Comparison of ENCODE assay signal across 8 cellular contexts in the genomic region with DNA sequence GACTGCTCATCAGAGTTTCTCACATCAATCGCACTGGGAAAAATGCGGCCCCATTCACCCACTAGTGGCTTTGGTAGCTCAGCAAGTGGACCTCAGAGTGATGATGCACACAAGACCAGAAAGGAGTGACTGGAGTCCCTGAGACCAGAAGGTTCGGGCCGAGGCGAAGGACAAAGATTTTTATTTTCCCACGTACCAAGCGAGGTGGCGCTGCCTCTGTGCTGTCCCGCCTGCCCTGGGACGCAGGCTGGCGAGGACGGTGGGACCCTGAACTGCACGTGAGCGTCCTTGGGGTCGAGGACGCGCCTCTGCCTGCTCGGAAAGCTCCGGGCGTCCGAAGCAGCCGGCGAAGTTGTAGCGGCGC. TPM values are rescaled to one million over a fixed set of nuclear protein-coding genes. Genes with fewer than 3 reads are reported as not detected.
DNase-seq lines count a peak whose midpoint lies in the region; ATAC-seq and TF ChIP-seq lines count a peak whose summit lies in the region.
"Not testable (repeated sequence)": the region's sequence is repeated elsewhere in the genome, so short reads cannot be mapped to it uniquely, and the experiment has no call there.

No MANE protein-coding gene starts in this region.

- not testable (repeated sequence) for H4K8ac ChIP-seq in neuronal stem cell (ENCODE audit: low read depth, low read length)

- peak overlapping the region; percentile 62 to 94 (median 67) for H3K4me3 ChIP-seq in breast epithelium
- H3K4me3 ChIP-seq in iPS DF 6.9 (ENCODE audit: low read length), result peak overlapping the region; percentile 91; the same call in 1 of the 2 replicates
- peak overlapping the region; percentile 72 to 91 for H3K4me3 ChIP-seq in neuronal stem cell (ENCODE audit: low read length in 2 of 2)
- peak overlapping the region; percentile 78 to 86 for H3K4me3 ChIP-seq in vagina

- not testable (repeated sequence) for H3K23ac ChIP-seq in neuronal stem cell (ENCODE audit: low read depth, low read length, poor library complexity)

- peaks cover 14% of the 10 kb centered on the region for H3K36me3 Mint-ChIP-seq in T-helper 1 cell treated with Interleukin-12 subunit alpha and Interleukin-12 subunit beta and Interleukin-4 antibody, amounts not matched to agents 30 μg/mL and 1 μg/mL, for 36 hours (ENCODE audit: low read depth)

- H3K4ac ChIP-seq in neuronal stem cell (ENCODE audit: low read length), result not testable (repeated sequence)

- TF ChIP-seq POLR2A in breast epithelium (IDR thresholded peaks at IDR 0.05); vagina (IDR thresholded peaks at IDR 0.05): not testable (repeated sequence)

- not testable (repeated sequence) for H2AK5ac ChIP-seq in neuronal stem cell (ENCODE audit: low read depth, low read length)

- peak overlapping the region; percentile 45 for H3K4me2 ChIP-seq in neuronal stem cell (ENCODE audit: insufficient read depth, low read length, poor library complexity, severe bottlenecking)

- H3K79me1 ChIP-seq in neuronal stem cell (ENCODE audit: low read depth, low read length), result not testable (repeated sequence)

- not testable (repeated sequence) for H2BK120ac ChIP-seq in neuronal stem cell (ENCODE audit: low read depth, low read length)

- peak overlapping the region; percentile 88 for H3K27ac Mint-ChIP-seq in T-helper 1 cell treated with Interleukin-12 subunit alpha and Interleukin-12 subunit beta and Interleukin-4 antibody, amounts not matched to agents 30 μg/mL and 1 μg/mL, for 36 hours

- in situ Hi-C loops in GM13976 (cut with MboI; ENCODE audit: low sequenced_read_pairs, unreplicated experiment), result not testable (repeated sequence)

- not testable (repeated sequence) for TF ChIP-seq CTCF in GM13976 (IDR thresholded peaks at IDR 0.05; ENCODE audit: borderline replicate concordance, control extremely low read depth, extremely low read depth, insufficient read depth, missing control alignments); breast epithelium (IDR thresholded peaks at IDR 0.05); vagina (IDR thresholded peaks at IDR 0.05)

- not testable (repeated sequence) for H3K27me3 Mint-ChIP-seq in T-helper 1 cell treated with Interleukin-12 subunit alpha and Interleukin-12 subunit beta and Interleukin-4 antibody, amounts not matched to agents 30 μg/mL and 1 μg/mL, for 36 hours (ENCODE audit: low read depth)

- H3K4me1 ChIP-seq in breast epithelium; iPS DF 6.9 (ENCODE audit: control insufficient read depth, insufficient read depth, low read length); neuronal stem cell (ENCODE audit: control insufficient read depth in 2 of 2, insufficient read depth in 1 of 2, low read depth in 1 of 2, low read length in 2 of 2): not testable (repeated sequence)
- peaks cover 22% of the 10 kb centered on the region for H3K4me1 ChIP-seq in vagina

- not testable (repeated sequence) for H3K9me3 ChIP-seq in breast epithelium; iPS DF 6.9 (ENCODE audit: control insufficient read depth, insufficient read depth, low read length); neuronal stem cell (replicated peaks in 1 of 2; ENCODE audit: control insufficient read depth in 2 of 2, insufficient read depth in 1 of 2, low read depth in 1 of 2, low read length in 2 of 2); vagina

- H3K27ac ChIP-seq in breast epithelium (peak overlapping the region; percentile 36 to 68), vagina (peak overlapping the region; percentile 58)
- not testable (repeated sequence) for H3K27ac ChIP-seq in iPS DF 6.9 (ENCODE audit: low read length); neuronal stem cell (replicated peaks; ENCODE audit: low read length)

- not testable (repeated sequence) for H3K9me3 Mint-ChIP-seq in T-helper 1 cell treated with Interleukin-12 subunit alpha and Interleukin-12 subunit beta and Interleukin-4 antibody, amounts not matched to agents 30 μg/mL and 1 μg/mL, for 36 hours

- peak; percentile 34 for ATAC-seq in GM21825 (IDR thresholded peaks at IDR 0.05; ENCODE audit: unreplicated experiment)
- ATAC-seq in HG03457 (IDR thresholded peaks at IDR 0.05; ENCODE audit: unreplicated experiment), result peak; percentile 23

- H3K27me3 ChIP-seq in breast epithelium; iPS DF 6.9 (ENCODE audit: control insufficient read depth, insufficient read depth, low read length); neuronal stem cell (ENCODE audit: control insufficient read depth in 3 of 3, insufficient read depth in 3 of 3, low read depth in 1 of 3, low read length in 3 of 3); vagina: not testable (repeated sequence)

- H2BK15ac ChIP-seq in neuronal stem cell (ENCODE audit: low read length), result not testable (repeated sequence)

- not testable (repeated sequence) for H3K36me3 ChIP-seq in breast epithelium; iPS DF 6.9 (ENCODE audit: control insufficient read depth, insufficient read depth, low read length); vagina
- H3K36me3 ChIP-seq in neuronal stem cell (replicated peaks in 1 of 2; ENCODE audit: control insufficient read depth in 2 of 2, insufficient read depth in 2 of 2, low read length in 2 of 2), result peaks cover 0 to 12% of the 10 kb centered on the region in 2 donors

- H3K4me3 Mint-ChIP-seq in T-helper 1 cell treated with Interleukin-12 subunit alpha and Interleukin-12 subunit beta and Interleukin-4 antibody, amounts not matched to agents 30 μg/mL and 1 μg/mL, for 36 hours, result peak overlapping the region; percentile 100

- not testable (repeated sequence) for H3K14ac ChIP-seq in neuronal stem cell (ENCODE audit: low read length)

- not testable (repeated sequence) for H2BK5ac ChIP-seq in neuronal stem cell (ENCODE audit: low read length)

- peaks cover 30% of the 10 kb centered on the region for H3K4me1 Mint-ChIP-seq in T-helper 1 cell treated with Interleukin-12 subunit alpha and Interleukin-12 subunit beta and Interleukin-4 antibody, amounts not matched to agents 30 μg/mL and 1 μg/mL, for 36 hours (ENCODE audit: low read depth)

- intact Hi-C loops in breast epithelium (cut with DNase I; ENCODE audit: low total_unique reads); vagina (cut with DNase I): not testable (repeated sequence)

- H3K18ac ChIP-seq in neuronal stem cell (ENCODE audit: low read length), result not testable (repeated sequence)

- DNase-seq in GM13976 (ENCODE audit: low spot score), result peak; percentile 5
- not testable (repeated sequence) for DNase-seq in breast epithelium (ENCODE audit: low spot score in 2 of 2); iPS DF 6.9 (ENCODE audit: low read depth, low spot score); neuronal stem cell (ENCODE audit: low spot score); vagina (ENCODE audit: extremely low spot score in 2 of 2)

- peak overlapping the region; percentile 93 for H3K9ac ChIP-seq in neuronal stem cell (ENCODE audit: low read depth, low read length, poor library complexity)

- WGBS in iPS DF 6.9 (ENCODE audit: insufficient coverage, insufficient read length), result no CpG with 5 or more reads among the region's 25 CpGs
- WGBS in neuronal stem cell (ENCODE audit: extremely low coverage in 2 of 2, insufficient read length in 2 of 2, insufficient replicate concordance in 1 of 2), 2 donors, result no CpG with 5 or more reads among the region's 25 CpGs

- H2BK12ac ChIP-seq in neuronal stem cell (ENCODE audit: low read length), result not testable (repeated sequence)

- peak overlapping the region; percentile 91 for H2AFZ ChIP-seq in neuronal stem cell (ENCODE audit: low read length)

- H4K91ac ChIP-seq in neuronal stem cell (ENCODE audit: low read depth, low read length, poor library complexity), result not testable (repeated sequence)

RNA-seq across cellular contexts. Expression of gene TIMM23, which starts 0.6 kb away (rescaled TPM):
- 10 to 100 TPM; 55.4 to 60.7 (median 57.1) TPM for total RNA-seq in breast epithelium
- polyA plus RNA-seq in neuronal stem cell (2013, experiment 1 of 2), result 71.4 TPM
- 72.4 TPM for polyA plus RNA-seq in neuronal stem cell (2013, experiment 2 of 2)
- 47.6 TPM for total RNA-seq in vagina

RNA-seq across cellular contexts. Expression of gene NCOA4, which starts 58.7 kb away (rescaled TPM):
- total RNA-seq in breast epithelium, result 100 to 1,000 TPM; 121 to 200 (median 189) TPM
- polyA plus RNA-seq in neuronal stem cell (2013, experiment 1 of 2), result 39.8 TPM
- 39.0 TPM for polyA plus RNA-seq in neuronal stem cell (2013, experiment 2 of 2)
- total RNA-seq in vagina, result 110 TPM
